Comparison of ENCODE assay signal across 8 cellular contexts in the genomic region with DNA sequence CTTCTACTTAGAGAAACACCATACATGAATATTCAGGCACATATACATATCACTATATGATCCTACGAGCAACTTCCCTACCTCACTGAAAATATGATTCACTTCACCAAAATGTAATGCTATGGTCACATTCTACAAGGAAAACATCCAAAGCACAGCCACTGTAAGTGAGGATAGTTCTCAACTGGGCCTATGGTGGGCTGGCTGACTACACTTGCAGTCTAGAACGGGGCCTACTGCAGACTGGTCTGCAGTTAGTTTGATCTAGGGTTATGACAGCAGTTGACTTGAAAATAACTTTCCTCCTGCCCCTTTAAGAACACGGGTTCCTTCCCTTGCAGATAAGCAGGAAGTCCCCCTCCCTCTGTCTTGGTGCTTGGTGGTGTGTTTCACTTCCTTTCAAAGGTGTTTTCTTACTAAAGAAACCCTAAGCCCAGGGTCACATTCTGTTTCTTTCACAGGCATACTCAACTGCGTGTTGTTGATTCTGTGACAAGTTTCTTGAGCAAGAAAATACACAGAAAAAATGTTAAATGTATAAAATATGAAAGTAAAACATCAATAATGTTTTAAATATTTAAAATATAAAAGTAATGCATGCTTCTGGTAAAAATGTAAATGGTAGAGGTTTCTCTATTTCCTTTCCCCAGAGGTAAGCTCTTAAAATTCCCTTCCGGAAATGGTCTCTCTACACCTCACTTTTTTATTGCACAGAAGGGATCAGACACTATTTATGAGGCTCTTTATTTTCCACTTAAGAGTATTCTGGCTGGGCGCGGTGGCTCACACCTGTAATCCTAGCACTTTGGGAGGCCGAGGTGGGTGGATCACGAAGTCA. TPM values are rescaled to one million over a fixed set of nuclear protein-coding genes. Genes with fewer than 3 reads are reported as not detected.
A peak's percentile ranks its signal among the peaks of the same experiment; 100 is the strongest.
DNase-seq lines count a peak whose midpoint lies in the region; ATAC-seq and TF ChIP-seq lines count a peak whose summit lies in the region.

No MANE protein-coding gene starts in this region.

- H3K36me3 ChIP-seq in SJCRH30, result no peaks in the 10 kb centered on the region
- no peaks in the 10 kb centered on the region for H3K36me3 ChIP-seq in body of pancreas (replicated peaks in 1 of 2; ENCODE audit: insufficient read depth in 1 of 2, low read depth in 2 of 2)
- no peaks in the 10 kb centered on the region for H3K36me3 ChIP-seq in lung (ENCODE audit: control insufficient read depth in 2 of 2, insufficient read depth in 2 of 2, low read length in 2 of 2)
- H3K36me3 ChIP-seq in uterus, result no peaks in the 10 kb centered on the region

- H3K4me1 ChIP-seq in SJCRH30 (peaks cover 15% of the 10 kb centered on the region), body of pancreas (peaks cover 10% of the 10 kb centered on the region), lung (ENCODE audit: control insufficient read depth in 2 of 2, insufficient read depth in 2 of 2, low read length in 2 of 2) (peaks cover 0 to 8% of the 10 kb centered on the region in 2 donors), uterus (no peaks in the 10 kb centered on the region)

- H3K9me3 ChIP-seq in SJCRH30 (replicated peaks) (no peaks in the 10 kb centered on the region), body of pancreas (no peaks in the 10 kb centered on the region), lung (ENCODE audit: control insufficient read depth in 2 of 2, insufficient read depth in 1 of 2, low read length in 1 of 2) (peaks cover 0 to 2% of the 10 kb centered on the region in 2 donors), uterus (no peaks in the 10 kb centered on the region)

- 56 to 74% methylated on average over 9 of the region's 9 CpGs for WGBS in body of pancreas, 2 donors
- WGBS in lung, 2 donors, result 19 to 53% methylated on average over 9 of the region's 9 CpGs

- peak; percentile 76 for DNase-seq in CD1c-positive myeloid dendritic cell (ENCODE audit: extremely low spot score)
- peak; percentile 22 to 64 for DNase-seq in SJCRH30
- DNase-seq in body of pancreas, result peak in 3 of 4 donors; percentile 26 to 40 (median 33)
- no peak for DNase-seq in lung (ENCODE audit: low spot score)
- DNase-seq in uterus, result no peak
- DNase-seq in dedifferentiated amniotic fluid mesenchymal stem cell (ENCODE audit: extremely low spot score), result no peak

- TF ChIP-seq CTCF in body of pancreas (IDR thresholded peaks at IDR 0.05) (no peak), lung (IDR thresholded peaks at IDR 0.05; ENCODE audit: control extremely low read depth, extremely low read depth) (no peak), uterus (IDR thresholded peaks at IDR 0.05) (no peak)

- H3K27me3 ChIP-seq in SJCRH30, result no peaks in the 10 kb centered on the region
- no peaks in the 10 kb centered on the region for H3K27me3 ChIP-seq in body of pancreas
- H3K27me3 ChIP-seq in lung (ENCODE audit: control insufficient read depth, insufficient read depth), result no peaks in the 10 kb centered on the region
- H3K27me3 ChIP-seq in uterus, result no peaks in the 10 kb centered on the region

- intact Hi-C loops in body of pancreas (cut with DNase I) (no loop called here), uterus (cut with DNase I; ENCODE audit: low total_unique reads) (loop anchor here (10.0 kb wide), 1 partner anchor 538 kb away; no protein-coding TSS in a partner anchor)

- H3K27ac ChIP-seq in SJCRH30 (peak overlapping the region; percentile 67), body of pancreas (peak overlapping the region; percentile 37 to 69 (median 50)), lung (ENCODE audit: low read depth in 1 of 2, low read length in 1 of 2) (peak overlapping the region; percentile 29 to 94), uterus (peak overlapping the region; percentile 54 to 58)

- ATAC-seq in GM19328 (IDR thresholded peaks at IDR 0.05; ENCODE audit: unreplicated experiment) (peak; percentile 71), HG03196 (IDR thresholded peaks at IDR 0.05; ENCODE audit: unreplicated experiment) (peak; percentile 57), body of pancreas (peak; percentile 48), lung (ENCODE audit: insufficient read depth, low FRiP score) (peak; percentile 69)

- no peak for TF ChIP-seq POLR2A in body of pancreas (IDR thresholded peaks at IDR 0.05)
- no peak for TF ChIP-seq POLR2A in uterus (IDR thresholded peaks at IDR 0.05)

- H3K4me3 ChIP-seq in SJCRH30, result no peak overlapping the region
- no peak overlapping the region for H3K4me3 ChIP-seq in body of pancreas
- H3K4me3 ChIP-seq in lung, result no peak overlapping the region
- no peak overlapping the region for H3K4me3 ChIP-seq in uterus

RNA-seq across cellular contexts. Expression of gene TMSB4X, which starts 18.0 kb away (rescaled TPM):
- 1,274 and 1,377 TPM in 2 replicates for total RNA-seq in SJCRH30 (2014; rRNA removed; shearing (Covaris generic))
- 1,000 to 10,000 TPM; 1,104 to 1,472 TPM for total RNA-seq in body of pancreas
- total RNA-seq in lung, result 1,000 to 10,000 TPM; 4,686 to 8,614 TPM
- 1,000 to 10,000 TPM; 7,790 to 9,527 TPM for polyA plus RNA-seq in lung
- total RNA-seq in uterus, result 1,000 to 10,000 TPM; 2,867 to 6,849 (median 3,091) TPM

RNA-seq across cellular contexts. Expression of gene TLR8, which starts 50.5 kb away (rescaled TPM):
- not detected in 2 replicates for total RNA-seq in SJCRH30 (2014; rRNA removed; shearing (Covaris generic))
- total RNA-seq in body of pancreas (under 1 TPM in 1 of 2 donors, not detected in 1; 0.26 TPM), lung (1 to 10 TPM; 5.2 to 6.6 TPM), uterus (under 1 TPM in 3 of 4 donors, not detected in 1; 0.29 to 0.55 (median 0.55) TPM)
- polyA plus RNA-seq in lung, result 10 to 100 TPM in 1 of 2 donors, under 1 TPM in 1; 0.91 to 27.1 TPM

Comparison
In these comparisons a context has a peak if more than half of its experiments do, and no peak if none do; other contexts are left out.
1. DNase-seq: peak in CD1c-positive myeloid dendritic cell (single experiment), SJCRH30 (2 of 2) and body of pancreas (3 of 4); none in lung (single experiment), uterus (0 of 2) and dedifferentiated amniotic fluid mesenchymal stem cell (single experiment).
2. Peak in every context shown above with its lines, with median percentiles within 50 percentile points of each other: ATAC-seq and H3K27ac ChIP-seq.